Comparison of ENCODE assay signal across 16 cellular contexts in genomic region chr6:108795814-108796213, GRCh38. TPM values are rescaled to one million over a fixed set of nuclear protein-coding genes. Genes with fewer than 3 reads are reported as not detected.
DNase-seq lines count a peak whose midpoint lies in the region; ATAC-seq, FAIRE-seq and TF ChIP-seq lines count a peak whose summit lies in the region.
"Had no signal": no experiment of that assay in that cellular context is flagged by ENCODE, and none has a peak within 500 bp of the region (broad histone marks: within the 10 kb centered on the region; RNA-seq: fewer than 3 reads in every experiment).

No MANE protein-coding gene starts in this region.

- no peak for TF ChIP-seq CTCF in VCaP (conservative IDR thresholded peaks at IDR 0.05)
- TF ChIP-seq CTCF in HepG2 (CRISPR knock-in tag; IDR thresholded peaks at IDR 0.05), result no peak
- no peak for TF ChIP-seq CTCF in foreskin keratinocyte (conservative IDR thresholded peaks at IDR 0.05)

- peak; percentile 44 for DNase-seq in Karpas-422
- DNase-seq in HepG2 (ENCODE audit: low spot score), result no peak
- DNase-seq in GM19239 (ENCODE audit: insufficient read length, low spot score), result no peak
- DNase-seq in foreskin keratinocyte, result no peak
- no peak for DNase-seq in effector CD4-positive, alpha-beta T cell
- DNase-seq: ACHN; CD4-positive, alpha-beta T cell; DMS79 had no signal

- TF ChIP-seq POLR2A in HepG2 (IDR thresholded peaks at IDR 0.05; ENCODE audit: insufficient read depth in 1 of 2, low read depth in 2 of 2, low read length in 2 of 2), result no peak

- no TSS peak for BruUV-seq in HepG2 (replicated peaks; lab: Mats Ljungman, UMichigan)

- WGBS in HepG2 (ENCODE audit: low lambda C conversion rate), result 55% methylated on average over 5 of the region's 5 CpGs

- no peaks in the 10 kb centered on the region for H4K20me1 ChIP-seq in Karpas-422 (ENCODE audit: insufficient read depth, low read depth, low read length)
- H4K20me1 ChIP-seq in HepG2 (ENCODE audit: insufficient read depth, low read length), result no peaks in the 10 kb centered on the region
- H4K20me1 ChIP-seq: BLaER1 treated with 17β-estradiol and CSF1 and Interleukin-3, amounts not matched to agents 10 nM and 100 nM had no signal

- TF ChIP-seq RAD21 in HepG2 (CRISPR knock-in tag; IDR thresholded peaks at IDR 0.05), result no peak

- H3K27me3 ChIP-seq in Karpas-422 (ENCODE audit: low read length) (no peaks in the 10 kb centered on the region), HepG2 (ENCODE audit: control insufficient read depth in 1 of 2, insufficient read depth in 2 of 2, low read length in 2 of 2) (0 out of 5 replicates have a peak, but pooled peaks cover 0 to 3% of the 10 kb centered on the region in 2 experiments), foreskin keratinocyte (no peaks in the 10 kb centered on the region)
- H3K27me3 ChIP-seq: BLaER1 treated with 17β-estradiol and CSF1 and Interleukin-3, amounts not matched to agents 10 nM and 100 nM had no signal

- H3K4me3 ChIP-seq in Karpas-422 (ENCODE audit: low read length), result no peak overlapping the region
- H3K4me3 ChIP-seq in HepG2 (replicated peaks in 1 of 3; ENCODE audit: insufficient read depth in 1 of 3, low read depth in 2 of 3, low read length in 3 of 3), result no peak overlapping the region
- H3K4me3 ChIP-seq: BLaER1 treated with 17β-estradiol and CSF1 and Interleukin-3, amounts not matched to agents 10 nM and 100 nM; HAP-1 had no signal

- H3K4me2 ChIP-seq in Karpas-422 (ENCODE audit: low read depth, low read length, poor library complexity, severe bottlenecking), result no peak overlapping the region
- peak overlapping the region; percentile 62; the same call in 1 of the 2 replicates for H3K4me2 ChIP-seq in HepG2 (ENCODE audit: low read depth, low read length)

- H3K27ac ChIP-seq in Karpas-422 (ENCODE audit: low read length) (no peak overlapping the region), VCaP (peak overlapping the region; percentile 97; the same call in 1 of the 2 replicates), HepG2 (ENCODE audit: extremely low read length, insufficient read depth, low read length) (no peak overlapping the region), foreskin keratinocyte (no peak overlapping the region)
- H3K27ac ChIP-seq: BLaER1 treated with 17β-estradiol and CSF1 and Interleukin-3, amounts not matched to agents 10 nM and 100 nM had no signal

- H3K4me1 Mint-ChIP-seq in stimulated activated memory B cell treated with anti-CD40 and anti-IgM and Interleukin-4, amounts not matched to agents 10 μg/mL and 1 μg/mL and 100 μg/mL, for 72 hours, result peaks cover 17% of the 10 kb centered on the region

- H3K36me3 ChIP-seq in Karpas-422 (ENCODE audit: insufficient read depth, low read length) (no peaks in the 10 kb centered on the region), HepG2 (replicated peaks in 1 of 2; ENCODE audit: control insufficient read depth in 1 of 2, insufficient read depth in 2 of 2, low read length in 2 of 2) (no peaks in the 10 kb centered on the region)
- H3K36me3 ChIP-seq: BLaER1 treated with 17β-estradiol and CSF1 and Interleukin-3, amounts not matched to agents 10 nM and 100 nM; HAP-1 had no signal

- H3K27me3 Mint-ChIP-seq in stimulated activated memory B cell treated with anti-CD40 and anti-IgM and Interleukin-4, amounts not matched to agents 10 μg/mL and 1 μg/mL and 100 μg/mL, for 72 hours, result peaks cover 15% of the 10 kb centered on the region
- H3K27me3 Mint-ChIP-seq: CD4-positive, alpha-beta T cell had no signal

- intact Hi-C loops in HepG2 (cut with micrococcal nuclease; ENCODE audit: unreplicated experiment), result no loop called here

- H2AFZ ChIP-seq in Karpas-422 (ENCODE audit: low read length) (no peak overlapping the region), HepG2 (ENCODE audit: low read length) (no peak overlapping the region)

- no peak overlapping the region for H3K4me3 Mint-ChIP-seq in stimulated activated memory B cell treated with anti-CD40 and anti-IgM and Interleukin-4, amounts not matched to agents 10 μg/mL and 1 μg/mL and 100 μg/mL, for 72 hours
- H3K4me3 Mint-ChIP-seq: CD4-positive, alpha-beta T cell had no signal

- H3K9me3 Mint-ChIP-seq in stimulated activated memory B cell treated with anti-CD40 and anti-IgM and Interleukin-4, amounts not matched to agents 10 μg/mL and 1 μg/mL and 100 μg/mL, for 72 hours, result no peaks in the 10 kb centered on the region
- H3K9me3 Mint-ChIP-seq: CD4-positive, alpha-beta T cell had no signal

- H3K79me2 ChIP-seq in Karpas-422 (ENCODE audit: low read length) (no peaks in the 10 kb centered on the region), HepG2 (ENCODE audit: insufficient read depth, low read length) (no peaks in the 10 kb centered on the region)

- H3K9me2 ChIP-seq in Karpas-422 (replicated peaks; ENCODE audit: insufficient read depth, low read length), result no peaks in the 10 kb centered on the region

- ATAC-seq in HepG2 (no peak), esophagus mucosa (no peak), foreskin keratinocyte (no peak)
- ATAC-seq in stimulated activated memory B cell treated with anti-CD40 and anti-IgM and Interleukin-4, amounts not matched to agents 10 μg/mL and 1 μg/mL and 100 μg/mL, for 72 hours, result peak; percentile 76

- TF ChIP-seq EP300 in HepG2 (IDR thresholded peaks at IDR 0.05; ENCODE audit: low read depth in 2 of 2, low read length in 2 of 2) (no peak), HepG2 (CRISPR knock-in tag; IDR thresholded peaks at IDR 0.05; ENCODE audit: borderline replicate concordance) (no peak)

- peaks cover 6% of the 10 kb centered on the region; the same call in 1 of the 2 replicates for H3K4me1 ChIP-seq in Karpas-422 (ENCODE audit: low read length)
- peaks cover 73% of the 10 kb centered on the region for H3K4me1 ChIP-seq in HepG2 (ENCODE audit: insufficient read depth, low read length)
- H3K4me1 ChIP-seq in foreskin keratinocyte, result peaks cover 10% of the 10 kb centered on the region

- POLR2A ChIA-PET in HepG2 (lab: Yijun Ruan, JAX), result no interaction called here

- H3K27ac Mint-ChIP-seq in stimulated activated memory B cell treated with anti-CD40 and anti-IgM and Interleukin-4, amounts not matched to agents 10 μg/mL and 1 μg/mL and 100 μg/mL, for 72 hours, result no peak overlapping the region
- H3K27ac Mint-ChIP-seq: CD4-positive, alpha-beta T cell had no signal

- CTCF ChIA-PET in HepG2 (lab: Yijun Ruan, JAX; ENCODE audit: low intra/inter-chr PET ratio, low total read pairs), result no interaction called here

- in situ Hi-C loops in HepG2 (cut with HindIII; ENCODE audit: extremely low pct_ligation_motif_present, low pct_unique_long_range_greater_than_20kb), result no loop called here

- H3K9ac ChIP-seq in Karpas-422 (ENCODE audit: low read length) (no peak overlapping the region), HepG2 (ENCODE audit: insufficient read depth, low read depth, low read length) (no peak overlapping the region)
- H3K9ac ChIP-seq: BLaER1 treated with 17β-estradiol and CSF1 and Interleukin-3, amounts not matched to agents 10 nM and 100 nM had no signal

- H3K9me3 ChIP-seq in Karpas-422 (ENCODE audit: low read length) (no peaks in the 10 kb centered on the region), HepG2 (ENCODE audit: low read length) (no peaks in the 10 kb centered on the region)
- H3K9me3 ChIP-seq: BLaER1 treated with 17β-estradiol and CSF1 and Interleukin-3, amounts not matched to agents 10 nM and 100 nM; HAP-1 had no signal

- FAIRE-seq in HepG2 (lab: Jason Lieb, UNC) (no peak), GM19239 (lab: Jason Lieb, UNC) (no peak)
- FAIRE-seq: G401.6, GM12892, H1 had no signal

- no peaks in the 10 kb centered on the region for H3K36me3 Mint-ChIP-seq in stimulated activated memory B cell treated with anti-CD40 and anti-IgM and Interleukin-4, amounts not matched to agents 10 μg/mL and 1 μg/mL and 100 μg/mL, for 72 hours

TF ChIP-seq in HepG2, 621 proteins besides CTCF, POLR2A, EP300 and RAD21 (continues in another document):
- TF ChIP-seq U2AF1 (optimal IDR thresholded peaks at IDR 0.05; ENCODE audit: low read depth, low read length) (no peak), PAWR (CRISPR knock-in tag; IDR thresholded peaks at IDR 0.05; ENCODE audit: borderline replicate concordance) (no peak), ATF3 (CRISPR knock-in tag; IDR thresholded peaks at IDR 0.05) (no peak)

RNA-seq across cellular contexts. Expression of gene ARMC2, which starts 52.4 kb away (rescaled TPM):
- total RNA-seq in Karpas-422 (2014; rRNA removed; shearing (Covaris generic); ENCODE audit: low replicate concordance), result 1.0 and 1.2 TPM in 2 replicates
- total RNA-seq in HepG2 (2016; rRNA removed; fragmentation: Illumina TruSeq; extraction: Trizol) (3.2 and 4.4 TPM in 2 replicates), esophagus mucosa (2.0 TPM), foreskin keratinocyte (2.4 and 3.0 TPM in 2 replicates)
- total RNA-seq in HepG2 (2016; cell fraction: cytosol; rRNA removed; fragmentation: Illumina TruSeq; extraction: Trizol; ENCODE audit: low read depth), result 2.7 and 3.0 TPM in 2 replicates
- total RNA-seq in HepG2 (2016; cell fraction: insoluble cytoplasmic fraction; rRNA removed; fragmentation: Illumina TruSeq; extraction: Trizol), result 3.0 and 3.8 TPM in 2 replicates
- total RNA-seq in HepG2 (2016; cell fraction: membrane; rRNA removed; fragmentation: Illumina TruSeq; extraction: Trizol), result 3.9 and 4.8 TPM in 2 replicates
- 3.3 and 4.0 TPM in 2 replicates for total RNA-seq in HepG2 (2016; cell fraction: nucleus; rRNA removed; fragmentation: Illumina TruSeq; extraction: Trizol)
- polyA plus RNA-seq in HepG2 (2011; rRNA removed) (1.4 and 2.2 TPM in 2 replicates), foreskin keratinocyte (1.8 and 2.6 TPM in 2 replicates)
- polyA plus RNA-seq in HepG2 (2011; cell fraction: cytosol; rRNA removed), result 1.1 and 2.0 TPM in 2 replicates
- polyA plus RNA-seq in HepG2 (2011; cell fraction: nucleus; rRNA removed), result 0.93 and 2.3 TPM in 2 replicates
- polyA plus RNA-seq in HepG2 (2012), result 1.1 and 1.8 TPM in 2 replicates
- polyA plus RNA-seq in HepG2 (2016; cell fraction: cytosol; fragmentation: Illumina TruSeq; extraction: Trizol; ENCODE audit: low read depth), result 4.8 and 5.1 TPM in 2 replicates
- 2.6 and 3.1 TPM in 2 replicates for polyA plus RNA-seq in HepG2 (2016; cell fraction: insoluble cytoplasmic fraction; fragmentation: Illumina TruSeq; extraction: Trizol; ENCODE audit: low read depth)
- 3.6 and 4.0 TPM in 2 replicates for polyA plus RNA-seq in HepG2 (2016; cell fraction: membrane; fragmentation: Illumina TruSeq; extraction: Trizol; ENCODE audit: low read depth)
- polyA plus RNA-seq in HepG2 (2016; cell fraction: nucleus; fragmentation: Illumina TruSeq; extraction: Trizol; ENCODE audit: insufficient read depth, low read depth), result 4.9 and 5.6 TPM in 2 replicates
- 2.0 and 2.2 TPM in 2 replicates for polyA minus RNA-seq in HepG2 (2011; rRNA and poly(A)+ RNA removed; ENCODE audit: low replicate concordance)
- polyA minus RNA-seq in HepG2 (2011; cell fraction: cytosol; rRNA and poly(A)+ RNA removed), result 1.8 and 2.2 TPM in 2 replicates
- polyA minus RNA-seq in HepG2 (2011; cell fraction: nucleus; rRNA and poly(A)+ RNA removed), result 3.2 and 4.6 TPM in 2 replicates
